In the genomic region with DNA sequence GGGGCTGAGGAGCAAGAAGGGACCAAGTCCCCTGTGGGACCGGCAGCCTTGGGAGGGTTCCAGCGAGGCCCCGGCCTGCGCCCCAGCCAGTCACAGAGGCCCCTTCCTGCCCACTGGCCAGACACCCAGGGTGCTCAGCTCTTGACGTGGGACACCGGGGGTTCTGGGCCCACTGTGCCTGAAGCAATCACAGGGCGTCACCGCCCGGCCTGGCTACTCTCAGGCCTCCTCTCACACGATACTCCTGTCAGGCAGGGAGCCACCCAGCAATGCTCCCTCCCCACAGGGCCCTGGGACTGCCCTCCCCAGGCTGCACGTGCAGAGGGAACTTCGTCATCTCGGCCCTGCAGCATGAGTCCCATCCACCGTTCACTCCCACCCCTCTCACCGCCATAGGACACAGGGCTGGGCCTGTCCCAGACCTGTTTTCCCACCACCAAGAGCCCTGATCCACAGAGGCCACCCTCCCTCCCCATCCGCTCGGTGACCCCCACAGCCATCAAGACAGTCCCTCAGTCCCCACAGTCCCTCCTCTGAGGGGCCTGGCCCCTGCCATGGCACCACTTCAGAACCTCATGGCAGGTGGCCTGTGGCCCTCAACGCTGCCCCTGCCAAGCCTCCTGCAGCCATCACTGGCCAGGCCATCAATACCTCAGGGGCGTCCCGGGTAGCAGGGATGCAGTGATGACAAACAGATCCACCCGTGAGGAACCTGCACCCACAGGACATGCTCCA, we compare ENCODE assay signal across 23 cellular contexts. TPM values are rescaled to one million over a fixed set of nuclear protein-coding genes. Genes with fewer than 3 reads are reported as not detected.
A peak's percentile ranks its signal among the peaks of the same experiment; 100 is the strongest.
DNase-seq lines count a peak whose midpoint lies in the region; ATAC-seq and TF ChIP-seq lines count a peak whose summit lies in the region.
"Had no signal": no experiment of that assay in that cellular context is flagged by ENCODE, and none has a peak within 500 bp of the region (broad histone marks: within the 10 kb centered on the region; RNA-seq: fewer than 3 reads in every experiment).

No MANE protein-coding gene starts in this region.

- H3K18ac ChIP-seq in neuronal stem cell (ENCODE audit: low read length): peak overlapping the region; percentile 4

- H2AK5ac ChIP-seq in neuronal stem cell (ENCODE audit: low read depth, low read length): no peak overlapping the region

- no peak overlapping the region for H2BK15ac ChIP-seq in neuronal stem cell (ENCODE audit: low read length)

- H3K79me1 ChIP-seq in neuronal stem cell (ENCODE audit: low read depth, low read length): peaks cover 47% of the 10 kb centered on the region

- TF ChIP-seq CTCF in heart left ventricle (IDR thresholded peaks at IDR 0.05) (no peak), progenitor cell of endocrine pancreas (IDR thresholded peaks at IDR 0.05; ENCODE audit: unreplicated experiment) (no peak)

- H3K4ac ChIP-seq in neuronal stem cell (ENCODE audit: low read length): no peak overlapping the region

- peaks cover 89 to 100% (median 97%) of the 10 kb centered on the region in 11 experiments for H4K20me1 ChIP-seq in BLaER1 treated with 17β-estradiol and CSF1 and Interleukin-3, amounts not matched to agents 10 nM and 100 nM
- peaks cover 49% of the 10 kb centered on the region; the same call in 1 of the 2 replicates for H4K20me1 ChIP-seq in Karpas-422 (ENCODE audit: insufficient read depth, low read depth, low read length)

- H3K27ac Mint-ChIP-seq in progenitor cell of endocrine pancreas: no peak overlapping the region
- H3K27ac Mint-ChIP-seq: activated CD4-positive, alpha-beta memory T cell treated with anti-CD3 and anti-CD28 coated beads for 36 hours; HFFc6 had no signal

- peaks cover 10 to 71% (median 59%) of the 10 kb centered on the region in 10 experiments; a peak in 17 of 20 replicates for H3K4me1 ChIP-seq in BLaER1 treated with 17β-estradiol and CSF1 and Interleukin-3, amounts not matched to agents 10 nM and 100 nM
- peaks cover 70% of the 10 kb centered on the region for H3K4me1 ChIP-seq in Karpas-422 (ENCODE audit: low read length)
- H3K4me1 ChIP-seq in heart left ventricle: peaks cover 0 to 41% (median 5%) of the 10 kb centered on the region in 12 donors
- peaks cover 0 to 4% of the 10 kb centered on the region in 2 donors for H3K4me1 ChIP-seq in neuronal stem cell (ENCODE audit: control insufficient read depth in 2 of 2, insufficient read depth in 1 of 2, low read depth in 1 of 2, low read length in 2 of 2)

- H3K4me3 ChIP-seq in BLaER1 treated with 17β-estradiol and CSF1 and Interleukin-3, amounts not matched to agents 10 nM and 100 nM: no peak overlapping the region
- peak overlapping the region; percentile 16; the same call in 1 of the 2 replicates for H3K4me3 ChIP-seq in Karpas-422 (ENCODE audit: low read length)
- no peak overlapping the region for H3K4me3 ChIP-seq in heart left ventricle
- H3K4me3 ChIP-seq in neuronal stem cell (ENCODE audit: low read length in 2 of 2): peak overlapping the region in 1 of 2 donors; percentile 39
- H3K4me3 ChIP-seq: coronary artery had no signal

- no peak overlapping the region for H4K8ac ChIP-seq in neuronal stem cell (ENCODE audit: low read depth, low read length)

- H2BK12ac ChIP-seq in neuronal stem cell (ENCODE audit: low read length): no peak overlapping the region

- H3K4me3 Mint-ChIP-seq in progenitor cell of endocrine pancreas (ENCODE audit: low read depth): no peak overlapping the region
- H3K4me3 Mint-ChIP-seq: activated CD4-positive, alpha-beta memory T cell treated with anti-CD3 and anti-CD28 coated beads for 36 hours; CD4-positive, alpha-beta T cell; HFFc6 had no signal

- peak overlapping the region in 10 of 11 experiments; percentile 9 to 75 (median 54); a peak in 18 of 22 replicates for H3K4me2 ChIP-seq in BLaER1 treated with 17β-estradiol and CSF1 and Interleukin-3, amounts not matched to agents 10 nM and 100 nM
- H3K4me2 ChIP-seq in Karpas-422 (ENCODE audit: low read depth, low read length, poor library complexity, severe bottlenecking) (peak overlapping the region; percentile 66), neuronal stem cell (ENCODE audit: insufficient read depth, low read length, poor library complexity, severe bottlenecking) (no peak overlapping the region)
- H3K4me2 ChIP-seq: KMS-11 had no signal

- H2BK5ac ChIP-seq in neuronal stem cell (ENCODE audit: low read length): peak overlapping the region; percentile 75

- peaks cover 29 to 61% (median 42%) of the 10 kb centered on the region in 11 experiments for H3K36me3 ChIP-seq in BLaER1 treated with 17β-estradiol and CSF1 and Interleukin-3, amounts not matched to agents 10 nM and 100 nM
- H3K36me3 ChIP-seq in Karpas-422 (ENCODE audit: insufficient read depth, low read length) (peaks cover 10% of the 10 kb centered on the region; the same call in 1 of the 2 replicates), heart left ventricle (peaks cover 0 to 8% (median 0%) of the 10 kb centered on the region in 9 donors), neuronal stem cell (replicated peaks in 1 of 2; ENCODE audit: control insufficient read depth in 2 of 2, insufficient read depth in 2 of 2, low read length in 2 of 2) (peaks cover 19 to 30% of the 10 kb centered on the region in 2 donors)
- H3K36me3 ChIP-seq: brain microvascular endothelial cell had no signal

- no peak overlapping the region for H3K14ac ChIP-seq in neuronal stem cell (ENCODE audit: low read length)

- H3K9me2 ChIP-seq in Karpas-422 (replicated peaks; ENCODE audit: insufficient read depth, low read length): no peaks in the 10 kb centered on the region

- H2BK120ac ChIP-seq in neuronal stem cell (ENCODE audit: low read depth, low read length): no peak overlapping the region

- H3K9me3 Mint-ChIP-seq in progenitor cell of endocrine pancreas (ENCODE audit: low read depth): no peaks in the 10 kb centered on the region
- H3K9me3 Mint-ChIP-seq: activated CD4-positive, alpha-beta memory T cell treated with anti-CD3 and anti-CD28 coated beads for 36 hours; CD4-positive, alpha-beta T cell; HFFc6; immature natural killer cell had no signal

- DNase-seq in Karpas-422 (peak; percentile 65), heart left ventricle (peak in 1 of 5 donors; percentile 58), neuronal stem cell (ENCODE audit: low spot score) (no peak), progenitor cell of endocrine pancreas (ENCODE audit: low spot score, unreplicated experiment) (no peak), globus pallidus (ENCODE audit: low spot score) (no peak), NOMO-1 treated with dmso at 0.1 percent for 144 hours (lab: John Stamatoyannopoulos, UW; ENCODE audit: unreplicated experiment) (no peak)
- DNase-seq: activated CD4-positive, alpha-beta memory T cell treated with anti-CD3 and anti-CD28 coated beads for 36 hours; activated CD4-positive, CD25-positive, alpha-beta regulatory T cell; brain microvascular endothelial cell; CD4-positive, alpha-beta T cell; DMS153; GDM1; HFFc6; immature natural killer cell; MV-4-11; NCI-H1694; NCI-H2171; NCI-H526 treated with DMSO at 0.1 percent for 48 hours; T1000 had no signal

- peaks cover 2% of the 10 kb centered on the region for H3K36me3 Mint-ChIP-seq in progenitor cell of endocrine pancreas (ENCODE audit: insufficient read depth)
- H3K36me3 Mint-ChIP-seq: immature natural killer cell had no signal

- peak overlapping the region in 3 of 11 experiments; percentile 19 to 31 (median 30); a peak in 1 of 22 replicates for H3K27ac ChIP-seq in BLaER1 treated with 17β-estradiol and CSF1 and Interleukin-3, amounts not matched to agents 10 nM and 100 nM
- H3K27ac ChIP-seq in Karpas-422 (ENCODE audit: low read length) (peak overlapping the region; percentile 87), heart left ventricle (no peak overlapping the region), neuronal stem cell (replicated peaks; ENCODE audit: low read length) (no peak overlapping the region)
- H3K27ac ChIP-seq: brain microvascular endothelial cell, coronary artery, KMS-11 had no signal

- ATAC-seq in heart left ventricle: peak in 3 of 4 donors; percentile 57 to 80 (median 70)
- no peak for ATAC-seq in GM18861 (IDR thresholded peaks at IDR 0.05; ENCODE audit: unreplicated experiment)

- H2AFZ ChIP-seq in Karpas-422 (ENCODE audit: low read length) (no peak overlapping the region), neuronal stem cell (ENCODE audit: low read length) (no peak overlapping the region)

- H3K79me2 ChIP-seq in Karpas-422 (ENCODE audit: low read length): peaks cover 100% of the 10 kb centered on the region

- no peak for TF ChIP-seq POLR2A in heart left ventricle (IDR thresholded peaks at IDR 0.05)

- WGBS in heart left ventricle, 4 donors: 54 to 61% (median 56%) methylated on average over 17 to 21 of the region's 21 CpGs
- no CpG with 5 or more reads among the region's 21 CpGs for WGBS in neuronal stem cell (ENCODE audit: extremely low coverage in 2 of 2, insufficient read length in 2 of 2, insufficient replicate concordance in 1 of 2), 2 donors

- intact Hi-C loops in heart left ventricle (cut with DNase I): no loop called here

- H3K27me3 Mint-ChIP-seq in progenitor cell of endocrine pancreas: no peaks in the 10 kb centered on the region
- H3K27me3 Mint-ChIP-seq: activated CD4-positive, alpha-beta memory T cell treated with anti-CD3 and anti-CD28 coated beads for 36 hours; CD4-positive, alpha-beta T cell had no signal

- peak overlapping the region; percentile 65 for H3K23ac ChIP-seq in neuronal stem cell (ENCODE audit: low read depth, low read length, poor library complexity)

- H3K4me1 Mint-ChIP-seq in progenitor cell of endocrine pancreas (ENCODE audit: low read depth): peaks cover 5% of the 10 kb centered on the region

- peaks cover 0 to 4% (median 0%) of the 10 kb centered on the region in 11 experiments; a peak in 1 of 22 replicates for H3K9me3 ChIP-seq in BLaER1 treated with 17β-estradiol and CSF1 and Interleukin-3, amounts not matched to agents 10 nM and 100 nM (replicated peaks in 1 of 11)
- no peaks in the 10 kb centered on the region for H3K9me3 ChIP-seq in Karpas-422 (ENCODE audit: low read length)
- no peaks in the 10 kb centered on the region for H3K9me3 ChIP-seq in heart left ventricle
- H3K9me3 ChIP-seq in neuronal stem cell (replicated peaks in 1 of 2; ENCODE audit: control insufficient read depth in 2 of 2, insufficient read depth in 1 of 2, low read depth in 1 of 2, low read length in 2 of 2): peaks cover 6 to 21% of the 10 kb centered on the region in 2 donors

- H3K27me3 ChIP-seq in BLaER1 treated with 17β-estradiol and CSF1 and Interleukin-3, amounts not matched to agents 10 nM and 100 nM: no peaks in the 10 kb centered on the region
- no peaks in the 10 kb centered on the region for H3K27me3 ChIP-seq in Karpas-422 (ENCODE audit: low read length)
- no peaks in the 10 kb centered on the region for H3K27me3 ChIP-seq in heart left ventricle
- no peaks in the 10 kb centered on the region for H3K27me3 ChIP-seq in neuronal stem cell (ENCODE audit: control insufficient read depth in 3 of 3, insufficient read depth in 3 of 3, low read depth in 1 of 3, low read length in 3 of 3)
- H3K27me3 ChIP-seq: brain microvascular endothelial cell had no signal

- no peak overlapping the region for H4K91ac ChIP-seq in neuronal stem cell (ENCODE audit: low read depth, low read length, poor library complexity)

- peak overlapping the region in 9 of 11 experiments; percentile 6 to 51 (median 29); a peak in 11 of 22 replicates for H3K9ac ChIP-seq in BLaER1 treated with 17β-estradiol and CSF1 and Interleukin-3, amounts not matched to agents 10 nM and 100 nM
- peak overlapping the region; percentile 65 for H3K9ac ChIP-seq in Karpas-422 (ENCODE audit: low read length)
- no peak overlapping the region for H3K9ac ChIP-seq in neuronal stem cell (ENCODE audit: low read depth, low read length, poor library complexity)
- H3K9ac ChIP-seq: KMS-11 had no signal

RNA-seq across cellular contexts. Expression of gene TAF4, which starts 14.3 kb away (rescaled TPM):
- total RNA-seq in Karpas-422 (2014; rRNA removed; shearing (Covaris generic); ENCODE audit: low replicate concordance): 19.5 and 19.7 TPM in 2 replicates
- total RNA-seq in heart left ventricle (10 to 100 TPM in 7 of 9 donors, 1 to 10 TPM in 2; 7.8 to 37.7 (median 11.4) TPM), progenitor cell of endocrine pancreas (34.7 and 35.9 TPM in 2 replicates)
- polyA plus RNA-seq in heart left ventricle: 1 to 10 TPM; 4.5 to 6.1 TPM
- 13.5 TPM for polyA plus RNA-seq in neuronal stem cell (2013, experiment 1 of 2)
- polyA plus RNA-seq in neuronal stem cell (2013, experiment 2 of 2): 15.0 TPM
